Comparison of ENCODE assay signal across 9 cellular contexts in genomic region chr5:137320056-137321045, GRCh38.
DNase-seq lines count a peak whose midpoint lies in the region; ATAC-seq, FAIRE-seq and TF ChIP-seq lines count a peak whose summit lies in the region.
"Had no signal": no experiment of that assay in that cellular context is flagged by ENCODE, and none has a peak within 500 bp of the region (broad histone marks: within the 10 kb centered on the region; RNA-seq: fewer than 3 reads in every experiment).

No MANE protein-coding gene starts in this region.

- H3K36me3 Mint-ChIP-seq in naive B cell (no peaks in the 10 kb centered on the region), T-helper 17 cell (ENCODE audit: low read depth) (no peaks in the 10 kb centered on the region)
- H3K36me3 Mint-ChIP-seq: naive thymus-derived CD8-positive, alpha-beta T cell had no signal

- peaks cover 0 to 3% (median 0%) of the 10 kb centered on the region in 4 donors for H3K9me3 ChIP-seq in esophagus muscularis mucosa
- H3K9me3 ChIP-seq in T-helper 17 cell (ENCODE audit: control insufficient read depth, low read length, poor library complexity, severe bottlenecking): no peaks in the 10 kb centered on the region

- peak; percentile 81 for FAIRE-seq in GM12892 (lab: Jason Lieb, UNC)

- DNase-seq in Ammon's horn (ENCODE audit: low spot score) (peak; percentile 51), GM12892 (ENCODE audit: insufficient read length) (peak; percentile 38), MV-4-11 (lab: John Stamatoyannopoulos, UW) (peak; percentile 30), esophagus muscularis mucosa (ENCODE audit: extremely low spot score) (no peak), naive B cell (peak; percentile 7), T-helper 17 cell (no peak)
- no peak for DNase-seq in activated CD8-positive, alpha-beta memory T cell treated with anti-CD3 and anti-CD28 coated beads, Interleukin-2, amount 50 U/mL, for 48 hours

- no peaks in the 10 kb centered on the region for H3K36me3 ChIP-seq in esophagus muscularis mucosa

- H3K4me3 ChIP-seq in esophagus muscularis mucosa: no peak overlapping the region

- TF ChIP-seq CTCF in esophagus muscularis mucosa (IDR thresholded peaks at IDR 0.05): peak; percentile 76 to 84 (median 78)

- H3K27me3 ChIP-seq in esophagus muscularis mucosa: no peaks in the 10 kb centered on the region

- no peak for TF ChIP-seq EP300 in esophagus muscularis mucosa (IDR thresholded peaks at IDR 0.05)

- TF ChIP-seq POLR2A in GM12892 (IDR thresholded peaks at IDR 0.05; ENCODE audit: low read depth, low read length) (no peak), esophagus muscularis mucosa (IDR thresholded peaks at IDR 0.05; ENCODE audit: low read depth) (no peak)

- H3K4me1 Mint-ChIP-seq in naive B cell (no peaks in the 10 kb centered on the region), T-helper 17 cell (no peaks in the 10 kb centered on the region)
- H3K4me1 Mint-ChIP-seq: naive thymus-derived CD8-positive, alpha-beta T cell had no signal

- no peak overlapping the region for H3K27ac Mint-ChIP-seq in naive B cell
- no peak overlapping the region for H3K27ac Mint-ChIP-seq in T-helper 17 cell
- H3K27ac Mint-ChIP-seq: naive thymus-derived CD8-positive, alpha-beta T cell had no signal

- H3K27ac ChIP-seq in esophagus muscularis mucosa (replicated peaks in 1 of 4): no peak overlapping the region

- H3K4me3 Mint-ChIP-seq in naive B cell (no peak overlapping the region), T-helper 17 cell (no peak overlapping the region)
- H3K4me3 Mint-ChIP-seq: naive thymus-derived CD8-positive, alpha-beta T cell had no signal

- H3K27me3 Mint-ChIP-seq in naive B cell (peaks cover 9 to 22% (median 11%) of the 10 kb centered on the region in 3 donors), T-helper 17 cell (peaks cover 68% of the 10 kb centered on the region)

- H3K4me1 ChIP-seq in esophagus muscularis mucosa: peaks cover 0 to 9% (median 4%) of the 10 kb centered on the region in 4 donors

- peaks cover 0 to 5% (median 2%) of the 10 kb centered on the region in 7 donors for H3K9me3 Mint-ChIP-seq in naive B cell

- intact Hi-C loops in esophagus muscularis mucosa (cut with DNase I): loop anchor here (1.0 kb wide), 1 partner anchor 179 kb away; the partner anchor contains the start of gene SPOCK1

- ATAC-seq in SK-N-SH treated with all-trans-retinoic acid at 6 μM for 48 hours: peak; percentile 76
- ATAC-seq in naive B cell (ENCODE audit: low read depth in 2 of 2): no peak
- ATAC-seq in T-helper 17 cell: no peak
- ATAC-seq: naive thymus-derived CD8-positive, alpha-beta T cell had no signal

- WGBS in esophagus muscularis mucosa: 2% methylated on average over 3 of the region's 3 CpGs

TF ChIP-seq in SK-N-SH treated with all-trans-retinoic acid at 6 μM for 48 hours, 23 proteins besides CTCF, POLR2A, EP300 and RAD21:
- TF ChIP-seq GLIS3 (CRISPR knock-in tag; IDR thresholded peaks at IDR 0.05) (no peak), PPARA (CRISPR knock-in tag; IDR thresholded peaks at IDR 0.05; ENCODE audit: borderline replicate concordance) (no peak), CSDC2 (CRISPR knock-in tag; IDR thresholded peaks at IDR 0.05) (no peak), ZNF70 (CRISPR knock-in tag; IDR thresholded peaks at IDR 0.05) (no peak), ISL1 (CRISPR knock-in tag; IDR thresholded peaks at IDR 0.05) (no peak), CSRNP3 (CRISPR knock-in tag; IDR thresholded peaks at IDR 0.05) (no peak), ARNTL (CRISPR knock-in tag; IDR thresholded peaks at IDR 0.05; ENCODE audit: borderline replicate concordance, low read depth) (no peak), SNAI2 (CRISPR knock-in tag; IDR thresholded peaks at IDR 0.05) (no peak), ZFP30 (CRISPR knock-in tag; IDR thresholded peaks at IDR 0.05) (no peak), TOX (CRISPR knock-in tag; IDR thresholded peaks at IDR 0.05; ENCODE audit: borderline replicate concordance) (no peak), TCF4 (CRISPR knock-in tag; IDR thresholded peaks at IDR 0.05; ENCODE audit: borderline replicate concordance) (no peak)
- TF ChIP-seq, protein P1, sequence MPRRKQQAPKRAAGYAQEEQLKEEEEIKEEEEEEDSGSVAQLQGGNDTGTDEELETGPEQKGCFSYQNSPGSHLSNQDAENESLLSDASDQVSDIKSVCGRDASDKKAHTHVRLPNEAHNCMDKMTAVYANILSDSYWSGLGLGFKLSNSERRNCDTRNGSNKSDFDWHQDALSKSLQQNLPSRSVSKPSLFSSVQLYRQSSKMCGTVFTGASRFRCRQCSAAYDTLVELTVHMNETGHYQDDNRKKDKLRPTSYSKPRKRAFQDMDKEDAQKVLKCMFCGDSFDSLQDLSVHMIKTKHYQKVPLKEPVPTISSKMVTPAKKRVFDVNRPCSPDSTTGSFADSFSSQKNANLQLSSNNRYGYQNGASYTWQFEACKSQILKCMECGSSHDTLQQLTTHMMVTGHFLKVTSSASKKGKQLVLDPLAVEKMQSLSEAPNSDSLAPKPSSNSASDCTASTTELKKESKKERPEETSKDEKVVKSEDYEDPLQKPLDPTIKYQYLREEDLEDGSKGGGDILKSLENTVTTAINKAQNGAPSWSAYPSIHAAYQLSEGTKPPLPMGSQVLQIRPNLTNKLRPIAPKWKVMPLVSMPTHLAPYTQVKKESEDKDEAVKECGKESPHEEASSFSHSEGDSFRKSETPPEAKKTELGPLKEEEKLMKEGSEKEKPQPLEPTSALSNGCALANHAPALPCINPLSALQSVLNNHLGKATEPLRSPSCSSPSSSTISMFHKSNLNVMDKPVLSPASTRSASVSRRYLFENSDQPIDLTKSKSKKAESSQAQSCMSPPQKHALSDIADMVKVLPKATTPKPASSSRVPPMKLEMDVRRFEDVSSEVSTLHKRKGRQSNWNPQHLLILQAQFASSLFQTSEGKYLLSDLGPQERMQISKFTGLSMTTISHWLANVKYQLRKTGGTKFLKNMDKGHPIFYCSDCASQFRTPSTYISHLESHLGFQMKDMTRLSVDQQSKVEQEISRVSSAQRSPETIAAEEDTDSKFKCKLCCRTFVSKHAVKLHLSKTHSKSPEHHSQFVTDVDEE (CRISPR knock-in tag; IDR thresholded peaks at IDR 0.05): no peak
- TF ChIP-seq, protein P2, sequence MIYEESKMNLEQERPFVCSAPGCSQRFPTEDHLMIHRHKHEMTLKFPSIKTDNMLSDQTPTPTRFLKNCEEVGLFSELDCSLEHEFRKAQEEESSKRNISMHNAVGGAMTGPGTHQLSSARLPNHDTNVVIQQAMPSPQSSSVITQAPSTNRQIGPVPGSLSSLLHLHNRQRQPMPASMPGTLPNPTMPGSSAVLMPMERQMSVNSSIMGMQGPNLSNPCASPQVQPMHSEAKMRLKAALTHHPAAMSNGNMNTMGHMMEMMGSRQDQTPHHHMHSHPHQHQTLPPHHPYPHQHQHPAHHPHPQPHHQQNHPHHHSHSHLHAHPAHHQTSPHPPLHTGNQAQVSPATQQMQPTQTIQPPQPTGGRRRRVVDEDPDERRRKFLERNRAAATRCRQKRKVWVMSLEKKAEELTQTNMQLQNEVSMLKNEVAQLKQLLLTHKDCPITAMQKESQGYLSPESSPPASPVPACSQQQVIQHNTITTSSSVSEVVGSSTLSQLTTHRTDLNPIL (CRISPR knock-in tag; IDR thresholded peaks at IDR 0.05; ENCODE audit: low read depth): no peak
- TF ChIP-seq, protein P3, sequence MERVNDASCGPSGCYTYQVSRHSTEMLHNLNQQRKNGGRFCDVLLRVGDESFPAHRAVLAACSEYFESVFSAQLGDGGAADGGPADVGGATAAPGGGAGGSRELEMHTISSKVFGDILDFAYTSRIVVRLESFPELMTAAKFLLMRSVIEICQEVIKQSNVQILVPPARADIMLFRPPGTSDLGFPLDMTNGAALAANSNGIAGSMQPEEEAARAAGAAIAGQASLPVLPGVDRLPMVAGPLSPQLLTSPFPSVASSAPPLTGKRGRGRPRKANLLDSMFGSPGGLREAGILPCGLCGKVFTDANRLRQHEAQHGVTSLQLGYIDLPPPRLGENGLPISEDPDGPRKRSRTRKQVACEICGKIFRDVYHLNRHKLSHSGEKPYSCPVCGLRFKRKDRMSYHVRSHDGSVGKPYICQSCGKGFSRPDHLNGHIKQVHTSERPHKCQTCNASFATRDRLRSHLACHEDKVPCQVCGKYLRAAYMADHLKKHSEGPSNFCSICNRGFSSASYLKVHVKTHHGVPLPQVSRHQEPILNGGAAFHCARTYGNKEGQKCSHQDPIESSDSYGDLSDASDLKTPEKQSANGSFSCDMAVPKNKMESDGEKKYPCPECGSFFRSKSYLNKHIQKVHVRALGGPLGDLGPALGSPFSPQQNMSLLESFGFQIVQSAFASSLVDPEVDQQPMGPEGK (CRISPR knock-in tag; IDR thresholded peaks at IDR 0.05; ENCODE audit: borderline replicate concordance): no peak
TF ChIP-seq in SK-N-SH treated with all-trans-retinoic acid at 6 μM for 48 hours: peak in this region for 0.

Comparison
In these comparisons a context has a peak if more than half of its experiments do, and no peak if none do; other contexts are left out.
1. DNase-seq: peak in Ammon's horn (single experiment), GM12892 (single experiment), MV-4-11 (single experiment) and naive B cell (single experiment); none in esophagus muscularis mucosa (single experiment), activated CD8-positive, alpha-beta memory T cell treated with anti-CD3 and anti-CD28 coated beads, Interleukin-2, amount 50 U/mL, for 48 hours (single experiment) and T-helper 17 cell (0 of 3).